Comparison of ENCODE assay signal across 9 cellular contexts in genomic region chr1:221778535-221779142, GRCh38. TPM values are rescaled to one million over a fixed set of nuclear protein-coding genes. Genes with fewer than 3 reads are reported as not detected.
DNase-seq lines count a peak whose midpoint lies in the region; ATAC-seq and TF ChIP-seq lines count a peak whose summit lies in the region.
"Had no signal": no experiment of that assay in that cellular context is flagged by ENCODE, and none has a peak within 500 bp of the region (broad histone marks: within the 10 kb centered on the region; RNA-seq: fewer than 3 reads in every experiment).

No MANE protein-coding gene starts in this region.

- ATAC-seq in HG03135 (IDR thresholded peaks at IDR 0.05; ENCODE audit: unreplicated experiment), result peak; percentile 31

- peaks cover 3% of the 10 kb centered on the region for H3K9me3 Mint-ChIP-seq in activated CD4-positive, alpha-beta T cell treated with anti-CD3 and anti-CD28 coated beads, Interleukin-2, amount 10 ng/mL, durations not matched to agents 24 days and 14 days
- no peaks in the 10 kb centered on the region for H3K9me3 Mint-ChIP-seq in endodermal cell

- 54 to 100% methylated on average over 2 to 8 of the region's 8 CpGs for WGBS in transverse colon (ENCODE audit: low coverage in 1 of 2), 2 donors
- WGBS in endodermal cell (ENCODE audit: insufficient coverage in 1 of 2, insufficient read length in 1 of 2), 2 experiments, result 90 to 91% methylated on average over 4 to 8 of the region's 8 CpGs

- no peak overlapping the region for H3K4me3 ChIP-seq in transverse colon
- no peak overlapping the region for H3K4me3 ChIP-seq in endodermal cell (ENCODE audit: low read length)
- H3K4me3 ChIP-seq: colonic mucosa had no signal

- no peaks in the 10 kb centered on the region for H3K36me3 Mint-ChIP-seq in activated CD4-positive, alpha-beta T cell treated with anti-CD3 and anti-CD28 coated beads, Interleukin-2, amount 10 ng/mL, durations not matched to agents 24 days and 14 days (ENCODE audit: low read depth)
- H3K36me3 Mint-ChIP-seq in endodermal cell (ENCODE audit: low read depth), result no peaks in the 10 kb centered on the region

- no peak for TF ChIP-seq CTCF in transverse colon (IDR thresholded peaks at IDR 0.05)
- TF ChIP-seq CTCF in endodermal cell (conservative IDR thresholded peaks at IDR 0.05), result no peak

- H3K4me1 Mint-ChIP-seq in activated CD4-positive, alpha-beta T cell treated with anti-CD3 and anti-CD28 coated beads, Interleukin-2, amount 10 ng/mL, durations not matched to agents 24 days and 14 days, result peaks cover 90% of the 10 kb centered on the region
- H3K4me1 Mint-ChIP-seq in endodermal cell, result peaks cover 13% of the 10 kb centered on the region

- H3K27me3 Mint-ChIP-seq in activated CD4-positive, alpha-beta T cell treated with anti-CD3 and anti-CD28 coated beads, Interleukin-2, amount 10 ng/mL, durations not matched to agents 24 days and 14 days, result no peaks in the 10 kb centered on the region
- peaks cover 77% of the 10 kb centered on the region for H3K27me3 Mint-ChIP-seq in endodermal cell (ENCODE audit: insufficient read depth)

- no peak for TF ChIP-seq EP300 in transverse colon (IDR thresholded peaks at IDR 0.05; ENCODE audit: low read depth)

- peak; percentile 12 for DNase-seq in stimulated activated CD4-positive, alpha-beta T cell treated with anti-CD3 and anti-CD28 coated beads, Interleukin-12 subunit alpha, Interleukin-12 subunit beta, amount 100 ng/mL, for 4 hours
- DNase-seq in stimulated activated CD4-positive, alpha-beta T cell treated with anti-CD3 and anti-CD28 coated beads, Interleukin-1b, Interleukin-23, amount 100 ng/mL, for 48 hours, result no peak
- DNase-seq in activated CD4-positive, alpha-beta T cell treated with anti-CD3 and anti-CD28 coated beads, Interleukin-2, amount 10 ng/mL, durations not matched to agents 24 days and 14 days, result peak; percentile 85
- DNase-seq in transverse colon (peak; percentile 33), cerebellar cortex (ENCODE audit: low spot score) (no peak), epidermal melanocyte (ENCODE audit: insufficient read length, low spot score) (no peak), endodermal cell (no peak)
- DNase-seq: colonic mucosa had no signal

- H3K27ac ChIP-seq in transverse colon (no peak overlapping the region), endodermal cell (ENCODE audit: low read depth, low read length) (no peak overlapping the region)
- H3K27ac ChIP-seq: colonic mucosa had no signal

- H3K4me1 ChIP-seq in transverse colon, result peaks cover 0 to 8% (median 0%) of the 10 kb centered on the region in 4 donors
- H3K4me1 ChIP-seq in endodermal cell (ENCODE audit: control insufficient read depth, insufficient read depth, low read length), result peaks cover 4% of the 10 kb centered on the region

- intact Hi-C loops in activated CD4-positive, alpha-beta T cell treated with anti-CD3 and anti-CD28 coated beads, Interleukin-2, amount 10 ng/mL, durations not matched to agents 24 days and 14 days (cut with micrococcal nuclease), result loop anchor here (1.0 to 5.0 kb wide), 2 partner anchors 216 to 874 kb away; no protein-coding TSS in a partner anchor
- intact Hi-C loops in transverse colon (cut with DNase I; ENCODE audit: low total_unique reads), result no loop called here

- H3K9me3 ChIP-seq in transverse colon, result no peaks in the 10 kb centered on the region
- no peaks in the 10 kb centered on the region for H3K9me3 ChIP-seq in endodermal cell (ENCODE audit: control insufficient read depth, low read length)
- H3K9me3 ChIP-seq: colonic mucosa had no signal

- TF ChIP-seq POLR2A in transverse colon (IDR thresholded peaks at IDR 0.05), result no peak

- peak overlapping the region; percentile 90 for H3K27ac Mint-ChIP-seq in activated CD4-positive, alpha-beta T cell treated with anti-CD3 and anti-CD28 coated beads, Interleukin-2, amount 10 ng/mL, durations not matched to agents 24 days and 14 days
- H3K27ac Mint-ChIP-seq in endodermal cell, result no peak overlapping the region

- no peak overlapping the region for H3K9ac ChIP-seq in endodermal cell (ENCODE audit: extremely low read depth, low read length, poor library complexity, severe bottlenecking)

- H3K36me3 ChIP-seq in transverse colon (no peaks in the 10 kb centered on the region), endodermal cell (ENCODE audit: control insufficient read depth, insufficient read depth, low read length) (no peaks in the 10 kb centered on the region)
- H3K36me3 ChIP-seq: colonic mucosa had no signal

- no peaks in the 10 kb centered on the region for H3K27me3 ChIP-seq in transverse colon
- H3K27me3 ChIP-seq in endodermal cell (ENCODE audit: control insufficient read depth, insufficient read depth, low read length, poor library complexity, severe bottlenecking), result peaks cover 78% of the 10 kb centered on the region
- H3K27me3 ChIP-seq: colonic mucosa had no signal

- H3K4me3 Mint-ChIP-seq in activated CD4-positive, alpha-beta T cell treated with anti-CD3 and anti-CD28 coated beads, Interleukin-2, amount 10 ng/mL, durations not matched to agents 24 days and 14 days, result peak overlapping the region; percentile 68
- H3K4me3 Mint-ChIP-seq in endodermal cell, result no peak overlapping the region

- in situ Hi-C loops in transverse colon (cut with MboI; ENCODE audit: low pct_ligation_motif_present in 1 of 4, low pct_unique_long_range_greater_than_20kb in 1 of 4, low sequenced_read_pairs in 3 of 4), result no loop called here

RNA-seq across cellular contexts. Expression of gene DUSP10, which starts 36.8 kb away (rescaled TPM):
- 13.5 and 14.6 TPM in 2 replicates for total RNA-seq in activated CD4-positive, alpha-beta T cell treated with anti-CD3 and anti-CD28 coated beads, Interleukin-2, amount 10 ng/mL, durations not matched to agents 24 days and 14 days
- 1 to 10 TPM; 1.6 to 7.2 (median 4.9) TPM for total RNA-seq in transverse colon
- total RNA-seq in endodermal cell, result 10 to 100 TPM in 1 of 2 donors, 1 to 10 TPM in 1; 6.5 to 11.7 TPM
- polyA plus RNA-seq in endodermal cell (2013, experiment 1 of 2), result 4.7 TPM
- polyA plus RNA-seq in endodermal cell (2013, experiment 2 of 2), result 4.2 TPM

Comparison
In these comparisons a context has a peak if more than half of its experiments do, and no peak if none do; other contexts are left out.
1. DNase-seq: peak in stimulated activated CD4-positive, alpha-beta T cell treated with anti-CD3 and anti-CD28 coated beads, Interleukin-12 subunit alpha, Interleukin-12 subunit beta, amount 100 ng/mL, for 4 hours (single experiment), activated CD4-positive, alpha-beta T cell treated with anti-CD3 and anti-CD28 coated beads, Interleukin-2, amount 10 ng/mL, durations not matched to agents 24 days and 14 days (single experiment) and transverse colon (single experiment); none in stimulated activated CD4-positive, alpha-beta T cell treated with anti-CD3 and anti-CD28 coated beads, Interleukin-1b, Interleukin-23, amount 100 ng/mL, for 48 hours (single experiment), cerebellar cortex (single experiment), epidermal melanocyte (single experiment) and endodermal cell (single experiment).